In the genomic region with DNA sequence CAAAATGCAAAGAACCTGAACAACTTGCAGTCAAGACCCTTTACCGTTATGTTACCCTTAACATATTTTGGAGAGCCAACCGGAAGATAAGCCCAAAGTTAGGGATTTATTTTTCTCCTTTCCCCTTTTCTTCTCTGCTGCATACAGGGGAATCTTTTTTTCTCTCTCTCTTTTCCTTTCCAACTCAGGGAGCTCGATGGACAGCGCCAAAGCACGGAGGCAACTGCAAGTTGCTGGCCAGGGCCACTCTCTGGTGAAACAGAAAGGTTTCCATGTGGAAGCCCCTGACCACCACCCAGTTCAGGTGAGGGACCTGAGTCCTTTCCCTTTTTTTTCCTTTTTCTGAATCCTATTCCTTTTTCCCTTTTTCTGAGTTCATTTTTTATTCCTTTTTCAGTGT, we compare ENCODE assay signal across 19 cellular contexts.
DNase-seq lines count a peak whose midpoint lies in the region; ATAC-seq and TF ChIP-seq lines count a peak whose summit lies in the region.
"Had no signal": no experiment of that assay in that cellular context is flagged by ENCODE, and none has a peak within 500 bp of the region (broad histone marks: within the 10 kb centered on the region; RNA-seq: fewer than 3 reads in every experiment).

No MANE protein-coding gene starts in this region.

- no peaks in the 10 kb centered on the region for H3K9me2 ChIP-seq in PC-9 (ENCODE audit: insufficient read depth)

- H3K27ac Mint-ChIP-seq in chondrocyte (ENCODE audit: unreplicated experiment) (peak overlapping the region; percentile 6), osteocyte (ENCODE audit: unreplicated experiment) (no peak overlapping the region)

- TF ChIP-seq CTCF in PC-9 (conservative IDR thresholded peaks at IDR 0.05) = no peak
- TF ChIP-seq CTCF in chondrocyte (IDR thresholded peaks at IDR 0.05) = no peak
- no peak for TF ChIP-seq CTCF in testis (IDR thresholded peaks at IDR 0.05)
- TF ChIP-seq CTCF in osteocyte (IDR thresholded peaks at IDR 0.05) = no peak

- H3K27me3 Mint-ChIP-seq in chondrocyte (ENCODE audit: low read depth) = no peaks in the 10 kb centered on the region
- H3K27me3 Mint-ChIP-seq in osteocyte (ENCODE audit: unreplicated experiment) = no peaks in the 10 kb centered on the region
- H3K27me3 Mint-ChIP-seq: CD4-positive, CD25-positive, alpha-beta regulatory T cell had no signal

- no peaks in the 10 kb centered on the region for H4K20me1 ChIP-seq in PC-9 (ENCODE audit: insufficient read depth)

- intact Hi-C loops in PC-9 (cut with micrococcal nuclease; ENCODE audit: unreplicated experiment) (no loop called here), testis (cut with DNase I; ENCODE audit: low total_unique reads) (no loop called here)

- H3K27me3 ChIP-seq in PC-9 (ENCODE audit: insufficient read depth, low read depth) (peaks cover 28% of the 10 kb centered on the region), testis (no peaks in the 10 kb centered on the region)

- H3K4me3 Mint-ChIP-seq in chondrocyte (ENCODE audit: unreplicated experiment) (no peak overlapping the region), osteocyte (ENCODE audit: unreplicated experiment) (no peak overlapping the region)
- H3K4me3 Mint-ChIP-seq: CD4-positive, CD25-positive, alpha-beta regulatory T cell had no signal

- H3K4me3 ChIP-seq in PC-9 (peak overlapping the region; percentile 11; the same call in 1 of the 2 replicates), testis (no peak overlapping the region)

- no peak overlapping the region for H2AFZ ChIP-seq in PC-9

- DNase-seq in DMS53 (lab: John Stamatoyannopoulos, UW) (peak; percentile 2), DMS53 treated with DMSO at 0.1 percent for 48 hours (lab: John Stamatoyannopoulos, UW; ENCODE audit: unreplicated experiment) (no peak), PC-9 (no peak), chondrocyte (ENCODE audit: low spot score) (no peak), testis (peak; percentile 31), osteocyte (ENCODE audit: extremely low spot score, unreplicated experiment) (no peak)
- DNase-seq: CD4-positive, CD25-positive, alpha-beta regulatory T cell; COR-L47; GDM1; Karpas-422; NCI-H187 treated with DMSO at 0.1 percent for 48 hours; NCI-H2107; NCI-H446 treated with DMSO at 0.1 percent for 48 hours; NCI-H526 treated with DMSO at 0.1 percent for 48 hours; Right ventricle myocardium superior; SW 1271 had no signal

- POLR2A ChIA-PET in PC-9 (lab: Charles Lee; ENCODE audit: unreplicated experiment) = no interaction called here

- CTCF ChIA-PET in PC-9 (lab: Charles Lee) = no interaction called here

- TF ChIP-seq POLR2A in testis (IDR thresholded peaks at IDR 0.05) = no peak

- H3K4me2 ChIP-seq in PC-9 = peak overlapping the region; percentile 46

- H3K36me3 ChIP-seq in PC-9 (ENCODE audit: low read depth) (no peaks in the 10 kb centered on the region), testis (ENCODE audit: low read depth, missing control alignments) (no peaks in the 10 kb centered on the region)

- no peaks in the 10 kb centered on the region for H3K79me2 ChIP-seq in PC-9 (ENCODE audit: low read depth)

- H3K9me3 ChIP-seq in PC-9 (ENCODE audit: insufficient read depth, low read depth) = no peaks in the 10 kb centered on the region
- H3K9me3 ChIP-seq in testis = no peaks in the 10 kb centered on the region

- no TSS peak for BruUV-seq in PC-9 (replicated peaks; lab: Mats Ljungman, UMichigan)

- WGBS in testis, 2 donors = 51 to 68% methylated on average over 5 of the region's 5 CpGs

- no peak overlapping the region for H3K27ac ChIP-seq in PC-9
- no peak overlapping the region for H3K27ac ChIP-seq in testis
- H3K27ac ChIP-seq: 22Rv1 had no signal

- H3K36me3 Mint-ChIP-seq in chondrocyte (ENCODE audit: low read depth) (no peaks in the 10 kb centered on the region), osteocyte (ENCODE audit: unreplicated experiment) (no peaks in the 10 kb centered on the region)

- H3K4me1 Mint-ChIP-seq in chondrocyte (ENCODE audit: low read depth) (no peaks in the 10 kb centered on the region), osteocyte (ENCODE audit: unreplicated experiment) (no peaks in the 10 kb centered on the region)

- H3F3A ChIP-seq in PC-9 (ENCODE audit: insufficient read depth, low read depth) = no peaks in the 10 kb centered on the region

- no peaks in the 10 kb centered on the region for H3K4me1 ChIP-seq in PC-9 (replicated peaks; ENCODE audit: insufficient read depth)
- H3K4me1 ChIP-seq in testis = no peaks in the 10 kb centered on the region

- H3K9me3 Mint-ChIP-seq in chondrocyte (ENCODE audit: low read depth) = no peaks in the 10 kb centered on the region
- H3K9me3 Mint-ChIP-seq in osteocyte (ENCODE audit: unreplicated experiment) = no peaks in the 10 kb centered on the region

- ATAC-seq in HG02885 (IDR thresholded peaks at IDR 0.05; ENCODE audit: poor library complexity, unreplicated experiment) (no peak), esophagus mucosa (no peak)

Comparison
In these comparisons a context has a peak if more than half of its experiments do, and no peak if none do; other contexts are left out.
1. DNase-seq: peak in DMS53 (single experiment) and testis (single experiment); none in DMS53 treated with DMSO at 0.1 percent for 48 hours (single experiment), PC-9 (0 of 2), chondrocyte (single experiment) and osteocyte (single experiment).